In the genomic region with DNA sequence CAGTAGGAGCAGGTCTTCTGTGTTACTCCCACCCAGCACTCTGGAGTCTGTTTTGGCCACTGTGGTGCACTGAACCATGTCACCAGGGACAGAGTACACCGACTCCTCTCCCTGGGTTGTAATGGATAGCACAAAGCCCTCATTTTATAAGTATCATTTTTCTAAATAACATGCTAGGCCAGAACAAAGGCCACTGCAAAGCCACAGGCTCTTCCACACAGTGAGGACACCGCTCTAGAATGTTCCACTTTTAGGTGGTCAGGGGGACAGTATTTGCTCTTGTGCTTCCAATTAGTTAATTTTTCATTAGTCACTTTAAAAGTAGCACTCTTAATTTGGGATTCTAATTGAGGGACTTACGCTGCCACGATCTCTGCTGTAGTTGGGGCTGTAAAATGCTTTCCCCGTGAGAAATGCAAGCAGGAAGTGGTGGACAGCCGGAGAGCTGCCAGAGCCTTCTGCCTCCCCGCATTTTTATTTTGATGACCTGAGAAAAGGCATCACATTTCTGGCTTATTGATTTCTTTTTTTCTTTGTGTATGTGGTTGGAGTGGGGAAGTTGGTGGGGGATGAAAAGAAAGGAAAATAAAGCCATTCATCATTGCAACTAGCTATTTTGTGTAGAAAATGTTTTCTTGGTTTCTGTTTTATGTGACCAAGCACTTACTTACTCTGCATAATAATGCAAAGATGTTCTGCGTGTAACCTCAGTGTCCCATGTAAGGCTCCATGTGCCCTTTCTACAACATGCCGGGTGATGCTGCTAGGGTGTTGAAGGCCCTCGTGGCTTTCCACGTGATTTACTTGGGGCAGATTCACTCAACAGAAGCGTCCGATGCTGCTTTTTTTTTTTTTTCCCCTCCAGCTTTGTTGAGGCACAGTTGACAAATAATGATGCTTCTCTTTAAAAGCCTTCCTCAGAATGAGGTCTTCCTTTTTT, we compare ENCODE assay signal across 9 cellular contexts.
DNase-seq lines count a peak whose midpoint lies in the region; ATAC-seq and TF ChIP-seq lines count a peak whose summit lies in the region.
"Had no signal": no experiment of that assay in that cellular context is flagged by ENCODE, and none has a peak within 500 bp of the region (broad histone marks: within the 10 kb centered on the region; RNA-seq: fewer than 3 reads in every experiment).

No MANE protein-coding gene starts in this region.

- H3K27ac ChIP-seq in endodermal cell (ENCODE audit: low read depth, low read length): no peak overlapping the region

- DNase-seq in NCI-H2029 (lab: John Stamatoyannopoulos, UW) (peak; percentile 9), NCI-H2029 treated with DMSO at 0.1 percent for 48 hours (lab: John Stamatoyannopoulos, UW) (no peak), endodermal cell (peak; percentile 25), myocyte (ENCODE audit: low read depth) (peak; percentile 68), type B pancreatic cell (ENCODE audit: extremely low spot score, unreplicated experiment) (no peak), COR-L47 (lab: John Stamatoyannopoulos, UW) (no peak), LoVo (ENCODE audit: low spot score) (no peak)
- DNase-seq: effector CD4-positive, alpha-beta T cell had no signal

- H3K27ac Mint-ChIP-seq in endodermal cell (peak overlapping the region; percentile 26), type B pancreatic cell (peak overlapping the region; percentile 52)

- H3K9me3 Mint-ChIP-seq in endodermal cell (no peaks in the 10 kb centered on the region), type B pancreatic cell (no peaks in the 10 kb centered on the region)

- H3K9ac ChIP-seq in endodermal cell (ENCODE audit: extremely low read depth, low read length, poor library complexity, severe bottlenecking): no peak overlapping the region

- peaks cover 14% of the 10 kb centered on the region for H3K36me3 Mint-ChIP-seq in endodermal cell (ENCODE audit: low read depth)
- peaks cover 42% of the 10 kb centered on the region for H3K36me3 Mint-ChIP-seq in type B pancreatic cell

- no peaks in the 10 kb centered on the region for H3K27me3 ChIP-seq in endodermal cell (ENCODE audit: control insufficient read depth, insufficient read depth, low read length, poor library complexity, severe bottlenecking)

- H3K4me3 Mint-ChIP-seq in endodermal cell (no peak overlapping the region), type B pancreatic cell (peak overlapping the region; percentile 54)

- no peak for TF ChIP-seq CTCF in endodermal cell (conservative IDR thresholded peaks at IDR 0.05)
- no peak for TF ChIP-seq CTCF in type B pancreatic cell (conservative IDR thresholded peaks at IDR 0.05)

- H3K4me1 Mint-ChIP-seq in endodermal cell (peaks cover 17% of the 10 kb centered on the region), type B pancreatic cell (ENCODE audit: unreplicated experiment) (peaks cover 11% of the 10 kb centered on the region)

- H3K9me3 ChIP-seq in endodermal cell (ENCODE audit: control insufficient read depth, low read length): no peaks in the 10 kb centered on the region

- WGBS in endodermal cell (ENCODE audit: insufficient coverage in 1 of 2, insufficient read length in 1 of 2), 2 experiments: 93 to 95% methylated on average over 12 to 13 of the region's 13 CpGs

- no peaks in the 10 kb centered on the region for H3K27me3 Mint-ChIP-seq in endodermal cell (ENCODE audit: insufficient read depth)
- no peaks in the 10 kb centered on the region for H3K27me3 Mint-ChIP-seq in type B pancreatic cell

- H3K36me3 ChIP-seq in endodermal cell (ENCODE audit: control insufficient read depth, insufficient read depth, low read length): peaks cover 37% of the 10 kb centered on the region

- no peak overlapping the region for H3K4me3 ChIP-seq in endodermal cell (ENCODE audit: low read length)

- ATAC-seq in GM19467 (IDR thresholded peaks at IDR 0.05; ENCODE audit: unreplicated experiment): no peak

- peaks cover 6% of the 10 kb centered on the region for H3K4me1 ChIP-seq in endodermal cell (ENCODE audit: control insufficient read depth, insufficient read depth, low read length)

Comparison
In these comparisons a context has a peak if more than half of its experiments do, and no peak if none do; other contexts are left out.
1. DNase-seq: peak in NCI-H2029 (single experiment), endodermal cell (single experiment) and myocyte (single experiment); none in NCI-H2029 treated with DMSO at 0.1 percent for 48 hours (single experiment), type B pancreatic cell (single experiment), COR-L47 (single experiment) and LoVo (single experiment).